ENCODE assay signal across 1 cellular context in genomic region chr21:40445349-40445921, GRCh38.
TF ChIP-seq lines count a peak whose summit lies in the region.

No MANE protein-coding gene starts in this region.

TF ChIP-seq in SK-N-SH, 30 proteins besides CTCF, POLR2A, EP300 and RAD21 (continued from another document):
- TF ChIP-seq, protein P1, sequence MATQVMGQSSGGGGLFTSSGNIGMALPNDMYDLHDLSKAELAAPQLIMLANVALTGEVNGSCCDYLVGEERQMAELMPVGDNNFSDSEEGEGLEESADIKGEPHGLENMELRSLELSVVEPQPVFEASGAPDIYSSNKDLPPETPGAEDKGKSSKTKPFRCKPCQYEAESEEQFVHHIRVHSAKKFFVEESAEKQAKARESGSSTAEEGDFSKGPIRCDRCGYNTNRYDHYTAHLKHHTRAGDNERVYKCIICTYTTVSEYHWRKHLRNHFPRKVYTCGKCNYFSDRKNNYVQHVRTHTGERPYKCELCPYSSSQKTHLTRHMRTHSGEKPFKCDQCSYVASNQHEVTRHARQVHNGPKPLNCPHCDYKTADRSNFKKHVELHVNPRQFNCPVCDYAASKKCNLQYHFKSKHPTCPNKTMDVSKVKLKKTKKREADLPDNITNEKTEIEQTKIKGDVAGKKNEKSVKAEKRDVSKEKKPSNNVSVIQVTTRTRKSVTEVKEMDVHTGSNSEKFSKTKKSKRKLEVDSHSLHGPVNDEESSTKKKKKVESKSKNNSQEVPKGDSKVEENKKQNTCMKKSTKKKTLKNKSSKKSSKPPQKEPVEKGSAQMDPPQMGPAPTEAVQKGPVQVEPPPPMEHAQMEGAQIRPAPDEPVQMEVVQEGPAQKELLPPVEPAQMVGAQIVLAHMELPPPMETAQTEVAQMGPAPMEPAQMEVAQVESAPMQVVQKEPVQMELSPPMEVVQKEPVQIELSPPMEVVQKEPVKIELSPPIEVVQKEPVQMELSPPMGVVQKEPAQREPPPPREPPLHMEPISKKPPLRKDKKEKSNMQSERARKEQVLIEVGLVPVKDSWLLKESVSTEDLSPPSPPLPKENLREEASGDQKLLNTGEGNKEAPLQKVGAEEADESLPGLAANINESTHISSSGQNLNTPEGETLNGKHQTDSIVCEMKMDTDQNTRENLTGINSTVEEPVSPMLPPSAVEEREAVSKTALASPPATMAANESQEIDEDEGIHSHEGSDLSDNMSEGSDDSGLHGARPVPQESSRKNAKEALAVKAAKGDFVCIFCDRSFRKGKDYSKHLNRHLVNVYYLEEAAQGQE (IDR thresholded peaks at IDR 0.05; ENCODE audit: low read depth, low read length), result no peak
- TF ChIP-seq RCOR1 (IDR thresholded peaks at IDR 0.05; ENCODE audit: low read length), result peak; percentile 57; the same call in 1 of the 2 replicates
- no peak for TF ChIP-seq TEAD4 (IDR thresholded peaks at IDR 0.05; ENCODE audit: borderline replicate concordance, insufficient read depth)
- TF ChIP-seq MEF2A (IDR thresholded peaks at IDR 0.05; ENCODE audit: borderline replicate concordance, low read depth), result no peak
- TF ChIP-seq FOXJ3 (CRISPR knock-in tag; IDR thresholded peaks at IDR 0.05), result peak; percentile 54; the same call in 1 of the 2 replicates
- no peak for TF ChIP-seq MAX (IDR thresholded peaks at IDR 0.05; ENCODE audit: low read depth)
- no peak for TF ChIP-seq SIN3A (IDR thresholded peaks at IDR 0.05; ENCODE audit: borderline replicate concordance, low read depth, low read length)
- TF ChIP-seq, protein P2, sequence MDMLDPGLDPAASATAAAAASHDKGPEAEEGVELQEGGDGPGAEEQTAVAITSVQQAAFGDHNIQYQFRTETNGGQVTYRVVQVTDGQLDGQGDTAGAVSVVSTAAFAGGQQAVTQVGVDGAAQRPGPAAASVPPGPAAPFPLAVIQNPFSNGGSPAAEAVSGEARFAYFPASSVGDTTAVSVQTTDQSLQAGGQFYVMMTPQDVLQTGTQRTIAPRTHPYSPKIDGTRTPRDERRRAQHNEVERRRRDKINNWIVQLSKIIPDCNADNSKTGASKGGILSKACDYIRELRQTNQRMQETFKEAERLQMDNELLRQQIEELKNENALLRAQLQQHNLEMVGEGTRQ (IDR thresholded peaks at IDR 0.05; ENCODE audit: borderline replicate concordance, low read depth, low read length), result no peak
- TF ChIP-seq JUND (IDR thresholded peaks at IDR 0.05), result no peak
- TF ChIP-seq YY1 (IDR thresholded peaks at IDR 0.05; ENCODE audit: low read depth), result no peak
- TF ChIP-seq, protein P3, sequence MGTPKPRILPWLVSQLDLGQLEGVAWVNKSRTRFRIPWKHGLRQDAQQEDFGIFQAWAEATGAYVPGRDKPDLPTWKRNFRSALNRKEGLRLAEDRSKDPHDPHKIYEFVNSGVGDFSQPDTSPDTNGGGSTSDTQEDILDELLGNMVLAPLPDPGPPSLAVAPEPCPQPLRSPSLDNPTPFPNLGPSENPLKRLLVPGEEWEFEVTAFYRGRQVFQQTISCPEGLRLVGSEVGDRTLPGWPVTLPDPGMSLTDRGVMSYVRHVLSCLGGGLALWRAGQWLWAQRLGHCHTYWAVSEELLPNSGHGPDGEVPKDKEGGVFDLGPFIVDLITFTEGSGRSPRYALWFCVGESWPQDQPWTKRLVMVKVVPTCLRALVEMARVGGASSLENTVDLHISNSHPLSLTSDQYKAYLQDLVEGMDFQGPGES (IDR thresholded peaks at IDR 0.05; ENCODE audit: low read depth, low read length), result no peak
- no peak for TF ChIP-seq SMC3 (IDR thresholded peaks at IDR 0.05; ENCODE audit: low read depth, low read length)
